8 cellular contexts compared by ENCODE assay signal in genomic region chr1:203765029-203765837, GRCh38. TPM values are rescaled to one million over a fixed set of nuclear protein-coding genes. Genes with fewer than 3 reads are reported as not detected.
DNase-seq lines count a peak whose midpoint lies in the region; ATAC-seq and TF ChIP-seq lines count a peak whose summit lies in the region.

TSS of gene LAX1 (plus strand) at chr1:203765183. CDS start at chr1:203765566, 383 bp downstream.

- WGBS in right lobe of liver (ENCODE audit: insufficient coverage, low coverage, low lambda C conversion rate, missing lambda C conversion rate): 39% methylated on average over 13 of the region's 16 CpGs
- 84% methylated on average over 16 of the region's 16 CpGs for WGBS in esophagus muscularis mucosa

- DNase-seq in activated CD4-positive, alpha-beta T cell treated with anti-CD3 and anti-CD28 coated beads, Interleukin-2, amount 50 U/mL, for 4 hours: peak; percentile 76 to 78
- no peak for DNase-seq in right lobe of liver
- no peak for DNase-seq in thoracic aorta (ENCODE audit: low spot score)
- no peak for DNase-seq in NCI-H526 treated with DMSO at 0.1 percent for 48 hours (lab: John Stamatoyannopoulos, UW)
- no peak for DNase-seq in esophagus muscularis mucosa (ENCODE audit: extremely low spot score)
- no peak for DNase-seq in sciatic nerve (ENCODE audit: low spot score)

- H3K4me1 ChIP-seq in right lobe of liver (peaks cover 0 to 7% (median 2%) of the 10 kb centered on the region in 4 donors), thoracic aorta (ENCODE audit: control insufficient read depth in 1 of 2, low read depth in 2 of 2) (peaks cover 0 to 4% of the 10 kb centered on the region in 2 donors), esophagus muscularis mucosa (peaks cover 5 to 15% (median 13%) of the 10 kb centered on the region in 4 donors)

- ATAC-seq in GM18520 (IDR thresholded peaks at IDR 0.05; ENCODE audit: unreplicated experiment) (peak; percentile 87), HG03108 (IDR thresholded peaks at IDR 0.05; ENCODE audit: unreplicated experiment) (peak; percentile 67), right lobe of liver (peak in 2 of 4 donors; percentile 3 to 4), thoracic aorta (ENCODE audit: insufficient number of reproducible peaks, low FRiP score, low read depth) (no peak), sciatic nerve (no peak)

- intact Hi-C loops in right lobe of liver (cut with DNase I): no loop called here
- intact Hi-C loops in esophagus muscularis mucosa (cut with DNase I): no loop called here
- intact Hi-C loops in sciatic nerve (cut with DNase I): loop anchor here (10.0 kb wide), 1 partner anchor 1490 kb away; no protein-coding TSS in a partner anchor

- H3K27me3 ChIP-seq in right lobe of liver (no peaks in the 10 kb centered on the region), thoracic aorta (replicated peaks; ENCODE audit: insufficient read depth) (no peaks in the 10 kb centered on the region), esophagus muscularis mucosa (no peaks in the 10 kb centered on the region)

- TF ChIP-seq EP300 in esophagus muscularis mucosa (IDR thresholded peaks at IDR 0.05): no peak

- H3K9me3 ChIP-seq in right lobe of liver (no peaks in the 10 kb centered on the region), thoracic aorta (no peaks in the 10 kb centered on the region), esophagus muscularis mucosa (no peaks in the 10 kb centered on the region)

- H3K27ac ChIP-seq in right lobe of liver (no peak within 1 kb of the TSS), thoracic aorta (no peak within 1 kb of the TSS), esophagus muscularis mucosa (replicated peaks in 1 of 4) (peak within 1 kb of the TSS in 1 of 4 donors; percentile 36)

- no peak for TF ChIP-seq CTCF in right lobe of liver (IDR thresholded peaks at IDR 0.05)
- TF ChIP-seq CTCF in thoracic aorta (IDR thresholded peaks at IDR 0.05): no peak
- TF ChIP-seq CTCF in esophagus muscularis mucosa (IDR thresholded peaks at IDR 0.05): no peak

- H3K36me3 ChIP-seq in right lobe of liver (no peaks in the 10 kb centered on the region), thoracic aorta (no peaks in the 10 kb centered on the region), esophagus muscularis mucosa (no peaks in the 10 kb centered on the region)

- TF ChIP-seq POLR2A in right lobe of liver (IDR thresholded peaks at IDR 0.05) (peak; percentile 13), esophagus muscularis mucosa (IDR thresholded peaks at IDR 0.05; ENCODE audit: low read depth) (no peak)

- H3K4me3 ChIP-seq in right lobe of liver (no peak within 1 kb of the TSS), thoracic aorta (peak within 1 kb of the TSS; percentile 41), esophagus muscularis mucosa (peak within 1 kb of the TSS in 2 of 4 donors; percentile 5 to 37)

RNA-seq across cellular contexts. Expression of gene LAX1, which starts in this region (rescaled TPM):
- total RNA-seq in right lobe of liver: under 1 TPM; 0.06 to 0.47 (median 0.30) TPM
- under 1 TPM; 0.54 to 0.99 TPM for total RNA-seq in thoracic aorta
- 1 to 10 TPM in 2 of 4 donors, under 1 TPM in 2; 0.13 to 2.3 (median 0.97) TPM for total RNA-seq in esophagus muscularis mucosa
- total RNA-seq in sciatic nerve: 1.6 TPM

Comparison
In these comparisons a context has a peak if more than half of its experiments do, and no peak if none do; other contexts are left out.
1. ATAC-seq: peak in GM18520 (single experiment) and HG03108 (single experiment); none in thoracic aorta (single experiment) and sciatic nerve (single experiment).
2. DNase-seq: peak in activated CD4-positive, alpha-beta T cell treated with anti-CD3 and anti-CD28 coated beads, Interleukin-2, amount 50 U/mL, for 4 hours (2 of 2); none in right lobe of liver (0 of 3), thoracic aorta (single experiment), NCI-H526 treated with DMSO at 0.1 percent for 48 hours (single experiment), esophagus muscularis mucosa (single experiment) and sciatic nerve (single experiment).